8 cellular contexts compared by ENCODE assay signal in the genomic region with DNA sequence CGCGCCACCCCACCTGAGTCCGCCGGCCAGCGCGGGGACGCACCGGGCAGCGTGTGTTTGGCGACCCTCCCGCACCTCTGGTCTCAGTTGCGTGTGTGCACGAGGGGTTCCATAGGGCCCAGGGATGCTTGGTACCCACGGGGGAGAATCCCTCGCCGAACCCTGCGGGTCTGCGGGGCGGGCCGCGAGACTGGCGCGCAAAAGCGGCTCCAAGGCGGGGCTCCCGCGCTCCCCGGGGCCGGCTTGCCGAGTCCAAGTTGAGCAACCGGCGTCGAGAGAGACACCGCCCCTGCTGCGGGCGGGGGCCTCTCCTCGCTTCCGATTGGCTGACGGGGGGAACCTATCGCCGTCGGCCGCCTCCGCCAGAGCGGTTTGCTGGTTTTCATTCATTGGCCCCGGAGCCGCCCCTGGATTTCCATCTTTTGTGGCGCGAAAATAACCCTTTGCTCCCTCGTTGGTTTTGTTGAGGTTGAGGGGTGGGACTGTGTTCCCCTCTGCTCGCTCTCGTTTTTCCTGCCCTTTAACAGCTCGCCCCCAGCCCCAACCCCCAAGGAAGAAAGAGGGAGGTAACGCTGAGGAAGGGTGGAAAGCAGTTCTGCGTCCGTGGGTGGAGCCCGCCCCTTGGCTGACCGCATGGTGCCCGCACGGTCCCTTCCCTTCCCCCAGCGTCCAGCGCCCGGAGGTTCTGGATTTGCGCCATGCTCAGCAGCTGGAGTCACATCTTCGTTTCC. TPM values are rescaled to one million over a fixed set of nuclear protein-coding genes. Genes with fewer than 3 reads are reported as not detected.
DNase-seq lines count a peak whose midpoint lies in the region; ATAC-seq, FAIRE-seq and TF ChIP-seq lines count a peak whose summit lies in the region.

No MANE protein-coding gene starts in this region.

- H3K36me3 Mint-ChIP-seq in brain: no peaks in the 10 kb centered on the region

- TF ChIP-seq CTCF in brain (conservative IDR thresholded peaks at IDR 0.05): no peak
- TF ChIP-seq CTCF in keratinocyte (optimal IDR thresholded peaks at IDR 0.05 in 1 of 3, IDR thresholded peaks at IDR 0.05 in 1 of 3, conservative IDR thresholded peaks at IDR 0.05 in 1 of 3; ENCODE audit: extremely low read depth in 1 of 3, insufficient read depth in 2 of 3, low read length in 3 of 3): no peak

- H3K4me1 ChIP-seq in SJSA1 (replicated peaks) (peaks cover 30% of the 10 kb centered on the region), keratinocyte (ENCODE audit: control insufficient read depth, extremely low read depth, insufficient read depth, low read length) (peaks cover 13% of the 10 kb centered on the region)

- peaks cover 47% of the 10 kb centered on the region for H3K4me1 Mint-ChIP-seq in brain

- H3K9me1 ChIP-seq in keratinocyte (ENCODE audit: control insufficient read depth, extremely low read depth, insufficient read depth, low read length): no peaks in the 10 kb centered on the region

- peak overlapping the region; percentile 91 for H3K4me2 ChIP-seq in keratinocyte (ENCODE audit: control insufficient read depth, extremely low read depth, insufficient read depth, low read depth, low read length)

- peaks cover 45% of the 10 kb centered on the region for H3K27me3 ChIP-seq in SJSA1 (replicated peaks)
- H3K27me3 ChIP-seq in keratinocyte (ENCODE audit: control insufficient read depth, extremely low read depth, insufficient read depth, low read length): peaks cover 57% of the 10 kb centered on the region

- peak; percentile 65 for ATAC-seq in GM18498 (IDR thresholded peaks at IDR 0.05; ENCODE audit: unreplicated experiment)
- ATAC-seq in HG02759 (IDR thresholded peaks at IDR 0.05; ENCODE audit: unreplicated experiment): peak; percentile 75

- dilution Hi-C loops in keratinocyte (cut with MboI; ENCODE audit: extremely low pct_ligation_motif_present, low sequenced_read_pairs): no loop called here

- peaks cover 5% of the 10 kb centered on the region for H3K36me3 ChIP-seq in SJSA1
- H3K36me3 ChIP-seq in keratinocyte (ENCODE audit: control insufficient read depth in 2 of 2, extremely low read depth in 1 of 2, insufficient read depth in 2 of 2, low read length in 2 of 2): no peaks in the 10 kb centered on the region

- peaks cover 4% of the 10 kb centered on the region for H3K79me2 ChIP-seq in keratinocyte (ENCODE audit: control insufficient read depth, insufficient read depth, low read length)

- H2AFZ ChIP-seq in keratinocyte (ENCODE audit: control insufficient read depth, low read length): peak overlapping the region; percentile 93

- DNase-seq in A172 (ENCODE audit: low spot score): peak; percentile 98
- peak; percentile 84 for DNase-seq in NCI-H1048 (lab: John Stamatoyannopoulos, UW)
- peak; percentile 99 for DNase-seq in SJSA1 (ENCODE audit: low read depth in 1 of 2, low spot score in 2 of 2)
- DNase-seq in keratinocyte (ENCODE audit: low read depth, low spot score): peak; percentile 30
- DNase-seq in stimulated activated CD4-positive, alpha-beta T cell treated with anti-CD3 and anti-CD28 coated beads, Interleukin-4, amount 100 ng/mL, for 48 hours (ENCODE audit: low read depth in 2 of 2): peak; percentile 78 to 81

- peaks cover under 1% of the 10 kb centered on the region; the same call in 1 of the 2 replicates for H3K9me3 ChIP-seq in SJSA1 (replicated peaks)
- no peaks in the 10 kb centered on the region for H3K9me3 ChIP-seq in keratinocyte (ENCODE audit: control insufficient read depth, low read depth, low read length)

- H3K4me3 Mint-ChIP-seq in brain: peak overlapping the region; percentile 87 to 96 (median 93)

- H4K20me1 ChIP-seq in keratinocyte (ENCODE audit: control insufficient read depth, extremely low read depth, insufficient read depth, low read length): no peaks in the 10 kb centered on the region

- H3K27me3 Mint-ChIP-seq in brain: peaks cover 14% of the 10 kb centered on the region

- H3K9ac ChIP-seq in keratinocyte (ENCODE audit: control insufficient read depth, extremely low read depth, insufficient read depth, low read length): peak overlapping the region; percentile 74

- peak overlapping the region in 4 of 5 experiments; percentile 68 to 94 (median 87) for H3K27ac Mint-ChIP-seq in brain

- H3K9me3 Mint-ChIP-seq in brain: peaks cover 0 to 2% (median 0%) of the 10 kb centered on the region in 5 experiments

- peak overlapping the region; percentile 56 for H3K4me3 ChIP-seq in SJSA1
- H3K4me3 ChIP-seq in keratinocyte (ENCODE audit: control insufficient read depth in 2 of 3, extremely low read depth in 1 of 3, insufficient read depth in 2 of 3, low read depth in 1 of 3, low read length in 3 of 3): peak overlapping the region; percentile 44 to 74 (median 71)

- H3K27ac ChIP-seq in SJSA1 (peak overlapping the region; percentile 55), keratinocyte (ENCODE audit: control insufficient read depth, insufficient read depth, low read length) (no peak overlapping the region)

- peak; percentile 39 for FAIRE-seq in keratinocyte (lab: Jason Lieb, UNC)

RNA-seq across cellular contexts. Expression of a gene that starts 4.0 kb away (rescaled TPM):
- 64.3 and 74.1 TPM in 2 replicates for total RNA-seq in A172 (2014; rRNA removed; shearing (Covaris generic))
- total RNA-seq in SJSA1 (2014; rRNA removed; shearing (Covaris generic)): 189 and 220 TPM in 2 replicates
- polyA plus RNA-seq in brain (ENCODE audit: insufficient read depth, low read depth, low replicate concordance) (not detected), keratinocyte (13.8 to 22.3 TPM (median 18.9 TPM) in 3 replicates)
- 10.3 TPM for polyA plus RNA-seq in keratinocyte (2011; ENCODE audit: low read depth)
- polyA plus RNA-seq in keratinocyte (2011; cell fraction: cytosol; rRNA removed): 13.8 and 24.9 TPM in 2 replicates
- 37.7 and 39.3 TPM in 2 replicates for polyA plus RNA-seq in keratinocyte (2011; cell fraction: nucleus; rRNA removed)
- polyA plus RNA-seq in keratinocyte (2012; ENCODE audit: low replicate concordance): 9.0 and 12.3 TPM in 2 replicates
- 19.7 to 35.3 TPM (median 34.1 TPM) in 3 replicates for polyA minus RNA-seq in keratinocyte
- polyA minus RNA-seq in keratinocyte (2011; cell fraction: cytosol; rRNA and poly(A)+ RNA removed): 24.7 TPM
- polyA minus RNA-seq in keratinocyte (2011; cell fraction: nucleus; rRNA and poly(A)+ RNA removed): 29.8 and 57.0 TPM in 2 replicates

RNA-seq across cellular contexts. Expression of a gene that starts 57.5 kb away (rescaled TPM):
- 18.9 and 27.5 TPM in 2 replicates for total RNA-seq in A172 (2014; rRNA removed; shearing (Covaris generic))
- 21.1 and 29.0 TPM in 2 replicates for total RNA-seq in SJSA1 (2014; rRNA removed; shearing (Covaris generic))
- polyA plus RNA-seq in brain (ENCODE audit: insufficient read depth, low read depth, low replicate concordance): 23.0 TPM
- 62.4 to 92.6 TPM (median 71.6 TPM) in 3 replicates for polyA plus RNA-seq in keratinocyte
- 113 TPM for polyA plus RNA-seq in keratinocyte (2011; ENCODE audit: low read depth)
- 34.8 and 69.6 TPM in 2 replicates for polyA plus RNA-seq in keratinocyte (2011; cell fraction: cytosol; rRNA removed)
- 113 and 123 TPM in 2 replicates for polyA plus RNA-seq in keratinocyte (2011; cell fraction: nucleus; rRNA removed)
- polyA plus RNA-seq in keratinocyte (2012; ENCODE audit: low replicate concordance): 35.5 and 49.7 TPM in 2 replicates
- 42.3 to 64.0 TPM (median 46.6 TPM) in 3 replicates for polyA minus RNA-seq in keratinocyte
- polyA minus RNA-seq in keratinocyte (2011; cell fraction: cytosol; rRNA and poly(A)+ RNA removed): 49.3 TPM
- polyA minus RNA-seq in keratinocyte (2011; cell fraction: nucleus; rRNA and poly(A)+ RNA removed): 31.1 and 54.8 TPM in 2 replicates

Comparison
In these comparisons a context has a peak if more than half of its experiments do, and no peak if none do; other contexts are left out.
1. DNase-seq: peak in every context shown above with its lines; median percentile 99 in SJSA1; 98 in A172; 84 in NCI-H1048; 80 in stimulated activated CD4-positive, alpha-beta T cell treated with anti-CD3 and anti-CD28 coated beads, Interleukin-4, amount 100 ng/mL, for 48 hours; 30 in keratinocyte.